23 cellular contexts compared by ENCODE assay signal in genomic region chr14:29453045-29453444, GRCh38.
DNase-seq lines count a peak whose midpoint lies in the region; ATAC-seq, FAIRE-seq and TF ChIP-seq lines count a peak whose summit lies in the region.
"Had no signal": no experiment of that assay in that cellular context is flagged by ENCODE, and none has a peak within 500 bp of the region (broad histone marks: within the 10 kb centered on the region; RNA-seq: fewer than 3 reads in every experiment).

No MANE protein-coding gene starts in this region.

- ATAC-seq in WTC11 = no peak
- ATAC-seq: CD8-positive, alpha-beta T cell; GM12878; K562; PC-3; T-helper 17 cell had no signal

- CTCF ChIA-PET in WTC11 (lab: Charles Lee) = no interaction called here

- FAIRE-seq in bronchial epithelial cell (lab: Jason Lieb, UNC) = no peak
- FAIRE-seq: G401.6, GM12878, K562 had no signal

- H3K27ac Mint-ChIP-seq in activated CD4-positive, alpha-beta T cell treated with anti-CD3 and anti-CD28 coated beads, Interleukin-2, amount 10 ng/mL, durations not matched to agents 24 days and 14 days = no peak overlapping the region
- no peak overlapping the region for H3K27ac Mint-ChIP-seq in WTC11
- H3K27ac Mint-ChIP-seq: B cell; CD8-positive, alpha-beta T cell; T-helper 17 cell had no signal

- H3K4me3 ChIP-seq in GM12865 (ENCODE audit: low read depth, low read length) = no peak overlapping the region
- H3K4me3 ChIP-seq in bronchial epithelial cell (ENCODE audit: low read depth, low read length) = no peak overlapping the region
- H3K4me3 ChIP-seq: GM12878, GM23248, K562 had no signal

- intact Hi-C loops in activated CD4-positive, alpha-beta T cell treated with anti-CD3 and anti-CD28 coated beads, Interleukin-2, amount 10 ng/mL, durations not matched to agents 24 days and 14 days (cut with micrococcal nuclease) = no loop called here

- no peaks in the 10 kb centered on the region for H3K4me1 Mint-ChIP-seq in activated CD4-positive, alpha-beta T cell treated with anti-CD3 and anti-CD28 coated beads, Interleukin-2, amount 10 ng/mL, durations not matched to agents 24 days and 14 days
- no peaks in the 10 kb centered on the region for H3K4me1 Mint-ChIP-seq in WTC11
- H3K4me1 Mint-ChIP-seq: B cell, T-helper 17 cell had no signal

- DNase-seq in NCI-H146 (lab: John Stamatoyannopoulos, UW) = peak; percentile 54
- no peak for DNase-seq in NCI-H146 treated with DMSO at 0.1 percent for 48 hours (lab: John Stamatoyannopoulos, UW; ENCODE audit: unreplicated experiment)
- DNase-seq in GM12865 (ENCODE audit: low read depth) = peak; percentile 23
- DNase-seq in NCI-H1105 treated with DMSO at 0.1 percent for 48 hours (lab: John Stamatoyannopoulos, UW) = peak; percentile 27
- DNase-seq in bronchial epithelial cell (ENCODE audit: low read depth) = peak; percentile 56
- no peak for DNase-seq in activated CD4-positive, alpha-beta T cell treated with anti-CD3 and anti-CD28 coated beads, Interleukin-2, amount 10 ng/mL, durations not matched to agents 24 days and 14 days
- DNase-seq in stimulated activated CD4-positive, alpha-beta T cell treated with anti-CD3 and anti-CD28 coated beads, Interleukin-15, amount 100 ng/mL, for 24 hours = no peak
- DNase-seq in WTC11 (ENCODE audit: low spot score) = no peak
- DNase-seq: Caco-2; CD8-positive, alpha-beta T cell; GM23248; H7; Kasumi-1; NCI-H1930; NCI-H446 treated with DMSO at 0.1 percent for 48 hours; NK-92 treated with Interleukin-12 subunit alpha and Interleukin-12 subunit beta, amount 100 ng/mL, for 24 hours; PC-3; SK-N-SH; T-helper 17 cell had no signal

- TF ChIP-seq CTCF in GM12865 (IDR thresholded peaks at IDR 0.05; ENCODE audit: insufficient read depth, low read depth, low read length, missing control alignments) (no peak), bronchial epithelial cell (IDR thresholded peaks at IDR 0.05; ENCODE audit: insufficient read depth, low read length, severe bottlenecking) (no peak), WTC11 (IDR thresholded peaks at IDR 0.05) (no peak)

- POLR2A ChIA-PET in WTC11 (lab: Charles Lee) = no interaction called here

- H3K36me3 ChIP-seq in bronchial epithelial cell (ENCODE audit: control insufficient read depth, insufficient read depth, low read length) = no peaks in the 10 kb centered on the region

- no peaks in the 10 kb centered on the region for H3K36me3 Mint-ChIP-seq in activated CD4-positive, alpha-beta T cell treated with anti-CD3 and anti-CD28 coated beads, Interleukin-2, amount 10 ng/mL, durations not matched to agents 24 days and 14 days (ENCODE audit: low read depth)
- no peaks in the 10 kb centered on the region for H3K36me3 Mint-ChIP-seq in WTC11
- H3K36me3 Mint-ChIP-seq: CD8-positive, alpha-beta T cell had no signal

- no peak overlapping the region for H3K4me3 Mint-ChIP-seq in activated CD4-positive, alpha-beta T cell treated with anti-CD3 and anti-CD28 coated beads, Interleukin-2, amount 10 ng/mL, durations not matched to agents 24 days and 14 days
- H3K4me3 Mint-ChIP-seq in WTC11 = no peak overlapping the region
- H3K4me3 Mint-ChIP-seq: B cell; CD8-positive, alpha-beta T cell; T-helper 17 cell had no signal

- no peaks in the 10 kb centered on the region for H3K27me3 Mint-ChIP-seq in activated CD4-positive, alpha-beta T cell treated with anti-CD3 and anti-CD28 coated beads, Interleukin-2, amount 10 ng/mL, durations not matched to agents 24 days and 14 days
- peaks cover 54% of the 10 kb centered on the region for H3K27me3 Mint-ChIP-seq in WTC11 (ENCODE audit: low read depth)
- H3K27me3 Mint-ChIP-seq: B cell, T-helper 17 cell had no signal

- H3K9me3 Mint-ChIP-seq in activated CD4-positive, alpha-beta T cell treated with anti-CD3 and anti-CD28 coated beads, Interleukin-2, amount 10 ng/mL, durations not matched to agents 24 days and 14 days = peaks cover 4% of the 10 kb centered on the region
- no peaks in the 10 kb centered on the region for H3K9me3 Mint-ChIP-seq in WTC11

- no peaks in the 10 kb centered on the region for H3K27me3 ChIP-seq in bronchial epithelial cell (ENCODE audit: control insufficient read depth, insufficient read depth, low read length)

TF ChIP-seq in WTC11, 78 proteins besides CTCF, POLR2A, EP300 and RAD21:
- TF ChIP-seq NFYB (CRISPR knock-in tag; conservative IDR thresholded peaks at IDR 0.05; ENCODE audit: low read depth) (no peak), FOXJ3 (CRISPR knock-in tag; IDR thresholded peaks at IDR 0.05; ENCODE audit: borderline replicate concordance) (no peak), CBFB (CRISPR knock-in tag; IDR thresholded peaks at IDR 0.05; ENCODE audit: low read depth) (no peak)

Comparison
In these comparisons a context has a peak if more than half of its experiments do, and no peak if none do; other contexts are left out.
1. DNase-seq: peak in NCI-H146 (single experiment), GM12865 (single experiment), NCI-H1105 treated with DMSO at 0.1 percent for 48 hours (single experiment) and bronchial epithelial cell (single experiment); none in NCI-H146 treated with DMSO at 0.1 percent for 48 hours (single experiment), activated CD4-positive, alpha-beta T cell treated with anti-CD3 and anti-CD28 coated beads, Interleukin-2, amount 10 ng/mL, durations not matched to agents 24 days and 14 days (single experiment), stimulated activated CD4-positive, alpha-beta T cell treated with anti-CD3 and anti-CD28 coated beads, Interleukin-15, amount 100 ng/mL, for 24 hours (single experiment) and WTC11 (single experiment).